In the genomic region with DNA sequence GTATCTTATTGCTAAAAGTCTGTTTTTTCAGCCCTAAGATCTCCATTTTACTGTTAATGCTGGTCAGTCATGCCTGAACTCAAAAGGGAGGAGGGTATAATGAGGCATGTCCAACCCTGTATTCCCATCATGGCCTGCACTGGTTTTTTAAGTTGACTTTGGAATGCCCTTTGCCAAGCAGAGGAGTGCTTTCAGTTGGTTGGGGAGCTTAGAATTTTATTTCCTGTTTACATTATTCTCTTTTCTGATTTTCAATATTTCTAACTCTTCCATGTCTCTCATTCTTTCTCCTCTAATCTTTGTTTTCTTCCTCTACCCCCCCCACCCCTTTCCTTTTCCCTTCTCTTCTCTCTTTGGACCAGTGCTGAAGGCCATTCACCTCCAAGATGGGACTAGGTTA, we compare ENCODE assay signal across 1 cellular context.
TF ChIP-seq lines count a peak whose summit lies in the region.

No MANE protein-coding gene starts in this region.

TF ChIP-seq in GM12878, 131 proteins besides CTCF, POLR2A, EP300 and RAD21:
- TF ChIP-seq KLF5 (IDR thresholded peaks at IDR 0.05; ENCODE audit: partially characterized antibody), result no peak
